In genomic region chr9:36190388-36191289, GRCh38 we compare ENCODE assay signal across 1 cellular context.
TF ChIP-seq lines count a peak whose summit lies in the region.

Gene CLTA (plus strand): TSS chr9:36190921. CDS start chr9:36191057, 136 bp downstream.

TF ChIP-seq in HepG2, 621 proteins besides CTCF, POLR2A, EP300 and RAD21 (continued from another document and continues in another):
- TF ChIP-seq DBP (CRISPR knock-in tag; IDR thresholded peaks at IDR 0.05; ENCODE audit: not compliant biosample characterization) (peak; percentile 78), ARID5B (CRISPR knock-in tag; IDR thresholded peaks at IDR 0.05) (no peak), ZNF597 (CRISPR knock-in tag; IDR thresholded peaks at IDR 0.05) (no peak), KLF6 (CRISPR knock-in tag; IDR thresholded peaks at IDR 0.05) (0 out of 2 replicates have a peak, but pooled peaks have one; percentile 45), TIGD3 (CRISPR knock-in tag; IDR thresholded peaks at IDR 0.05; ENCODE audit: borderline replicate concordance) (no peak), ZNF674 (CRISPR knock-in tag; IDR thresholded peaks at IDR 0.05; ENCODE audit: low read depth) (no peak), NR2F6 (IDR thresholded peaks at IDR 0.05) (no peak), NR2F6 (CRISPR knock-in tag; IDR thresholded peaks at IDR 0.05) (0 out of 2 replicates have a peak, but pooled peaks have one; percentile 19), ZNF33A (CRISPR knock-in tag; IDR thresholded peaks at IDR 0.05; ENCODE audit: borderline replicate concordance) (no peak), MLXIP (CRISPR knock-in tag; IDR thresholded peaks at IDR 0.05; ENCODE audit: borderline replicate concordance) (0 out of 2 replicates have a peak, but pooled peaks have one; percentile 17), KDM1A (CRISPR knock-in tag; IDR thresholded peaks at IDR 0.05) (no peak), U2AF2 (IDR thresholded peaks at IDR 0.05; ENCODE audit: low read depth, low read length) (0 out of 2 replicates have a peak, but pooled peaks have one; percentile 58), MED1 (CRISPR knock-in tag; IDR thresholded peaks at IDR 0.05) (peak; percentile 66), SKIL (CRISPR knock-in tag; IDR thresholded peaks at IDR 0.05; ENCODE audit: borderline replicate concordance) (no peak; the same call in 1 of the 2 replicates), ATF4 (CRISPR knock-in tag; IDR thresholded peaks at IDR 0.05) (no peak; a peak in 1 of 4 replicates), NR2F2 (IDR thresholded peaks at IDR 0.05; ENCODE audit: borderline replicate concordance, low read depth) (no peak), ZNF703 (CRISPR knock-in tag; IDR thresholded peaks at IDR 0.05; ENCODE audit: borderline replicate concordance) (no peak), SAP130 (CRISPR knock-in tag; IDR thresholded peaks at IDR 0.05; ENCODE audit: low read depth) (peak; percentile 94), CREB3 (CRISPR knock-in tag; IDR thresholded peaks at IDR 0.05) (0 out of 2 replicates have a peak, but pooled peaks have one; percentile 81), U2AF1 (optimal IDR thresholded peaks at IDR 0.05; ENCODE audit: low read depth, low read length) (no peak), ZNF280B (CRISPR knock-in tag; IDR thresholded peaks at IDR 0.05; ENCODE audit: borderline replicate concordance) (peak; percentile 53; the same call in 1 of the 2 replicates), ZNF709 (CRISPR knock-in tag; IDR thresholded peaks at IDR 0.05) (no peak), ZNF512B (CRISPR knock-in tag; IDR thresholded peaks at IDR 0.05; ENCODE audit: borderline replicate concordance) (no peak), ZFP41 (CRISPR knock-in tag; IDR thresholded peaks at IDR 0.05; ENCODE audit: borderline replicate concordance) (no peak), AKAP8 (CRISPR knock-in tag; IDR thresholded peaks at IDR 0.05) (no peak), ZSCAN5A (CRISPR knock-in tag; IDR thresholded peaks at IDR 0.05; ENCODE audit: borderline replicate concordance) (no peak), ZNF883 (CRISPR knock-in tag; IDR thresholded peaks at IDR 0.05; ENCODE audit: not compliant biosample characterization) (peak; percentile 82), PHF5A (CRISPR knock-in tag; IDR thresholded peaks at IDR 0.05; ENCODE audit: low read depth, unreplicated experiment) (no peak), THRA (CRISPR knock-in tag; IDR thresholded peaks at IDR 0.05; ENCODE audit: borderline replicate concordance) (peak; percentile 14; the same call in 1 of the 2 replicates), NR1H2 (CRISPR knock-in tag; IDR thresholded peaks at IDR 0.05; ENCODE audit: borderline replicate concordance, low read depth) (no peak), MAFG (CRISPR knock-in tag; IDR thresholded peaks at IDR 0.05) (no peak)
